17 cellular contexts compared by ENCODE assay signal in the genomic region with DNA sequence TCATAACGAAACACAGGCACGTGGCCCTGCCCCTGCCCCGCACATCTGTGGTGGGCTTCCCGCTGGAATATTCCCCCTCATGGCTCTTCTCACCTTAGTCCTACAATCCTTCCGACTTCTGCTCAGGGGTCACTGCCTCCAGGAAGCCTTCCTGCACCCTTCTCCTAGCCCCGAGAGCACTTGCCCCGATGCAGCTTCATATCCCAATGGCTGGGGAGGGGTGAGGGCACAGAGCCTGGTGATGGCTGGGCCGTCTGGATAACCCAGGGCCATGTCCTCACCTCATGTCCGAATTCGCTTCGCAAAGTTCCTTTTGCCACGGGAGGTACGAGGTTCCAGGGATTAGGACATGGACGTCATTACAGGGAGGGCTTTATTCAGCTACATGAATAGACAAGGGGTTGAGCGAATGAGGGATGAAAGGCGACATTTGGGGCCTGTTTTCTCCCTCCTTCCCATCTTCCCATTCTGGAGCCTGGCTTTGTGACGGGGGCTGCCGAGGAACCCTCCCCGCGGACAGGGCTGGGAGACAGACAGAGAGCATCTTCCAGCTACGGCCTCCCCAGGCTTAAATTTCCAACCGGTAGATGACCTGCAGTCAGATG. TPM values are rescaled to one million over a fixed set of nuclear protein-coding genes. Genes with fewer than 3 reads are reported as not detected.
"Had no signal": no experiment of that assay in that cellular context is flagged by ENCODE, and none has a peak within 500 bp of the region (broad histone marks: within the 10 kb centered on the region; RNA-seq: fewer than 3 reads in every experiment).

No MANE protein-coding gene starts in this region.

- H3K4me1 Mint-ChIP-seq: activated B cell treated with CpG ODN at 0.5 μM for 24 hours; activated naive CD4-positive, alpha-beta T cell treated with anti-CD3 and anti-CD28 coated beads, Interleukin-2, amount 50 U/mL, for 24 hours; stimulated activated memory B cell treated with anti-CD40 and anti-IgM and Interleukin-4, amounts not matched to agents 10 μg/mL and 1 μg/mL and 100 μg/mL, for 72 hours; T-helper 17 cell had no signal

- H3K36me3 Mint-ChIP-seq: activated naive CD4-positive, alpha-beta T cell treated with anti-CD3 and anti-CD28 coated beads, Interleukin-2, amount 50 U/mL, for 24 hours; stimulated activated memory B cell treated with anti-CD40 and anti-IgM and Interleukin-4, amounts not matched to agents 10 μg/mL and 1 μg/mL and 100 μg/mL, for 72 hours; type B pancreatic cell had no signal

- H3K9me3 ChIP-seq: pancreas had no signal

- H3K27me3 ChIP-seq: pancreas had no signal

- H3K9me3 Mint-ChIP-seq: activated B cell treated with CpG ODN at 0.5 μM for 24 hours; activated naive CD4-positive, alpha-beta T cell treated with anti-CD3 and anti-CD28 coated beads, Interleukin-2, amount 50 U/mL, for 24 hours had no signal

- H3K4me1 ChIP-seq: breast epithelium, pancreas had no signal

- H3K36me3 ChIP-seq: breast epithelium, gastroesophageal sphincter, pancreas had no signal

- H3K27ac ChIP-seq: breast epithelium, epithelial cell of prostate, gastroesophageal sphincter, pancreas had no signal

- DNase-seq: anterior cingulate cortex; effector CD4-positive, alpha-beta T cell; left ventricle myocardium superior; mesenchymal stem cell; small intestine had no signal

- H3K4me3 ChIP-seq: breast epithelium, gastroesophageal sphincter, pancreas had no signal

- H3K27ac Mint-ChIP-seq: activated B cell treated with CpG ODN at 0.5 μM for 24 hours; activated naive CD4-positive, alpha-beta T cell treated with anti-CD3 and anti-CD28 coated beads, Interleukin-2, amount 50 U/mL, for 24 hours; activated T-cell treated with anti-CD3 and anti-CD28 coated beads, Interleukin-2, amount 50 U/mL, for 24 hours; stimulated activated memory B cell treated with anti-CD40 and anti-IgM and Interleukin-4, amounts not matched to agents 10 μg/mL and 1 μg/mL and 100 μg/mL, for 72 hours; T-helper 17 cell; type B pancreatic cell had no signal

- H3K27me3 Mint-ChIP-seq: activated B cell treated with CpG ODN at 0.5 μM for 24 hours; activated naive CD4-positive, alpha-beta T cell treated with anti-CD3 and anti-CD28 coated beads, Interleukin-2, amount 50 U/mL, for 24 hours; activated T-cell treated with anti-CD3 and anti-CD28 coated beads, Interleukin-2, amount 50 U/mL, for 24 hours; stimulated activated memory B cell treated with anti-CD40 and anti-IgM and Interleukin-4, amounts not matched to agents 10 μg/mL and 1 μg/mL and 100 μg/mL, for 72 hours had no signal

- H3K4me3 Mint-ChIP-seq: activated B cell treated with CpG ODN at 0.5 μM for 24 hours; activated naive CD4-positive, alpha-beta T cell treated with anti-CD3 and anti-CD28 coated beads, Interleukin-2, amount 50 U/mL, for 24 hours; activated T-cell treated with anti-CD3 and anti-CD28 coated beads, Interleukin-2, amount 50 U/mL, for 24 hours; stimulated activated memory B cell treated with anti-CD40 and anti-IgM and Interleukin-4, amounts not matched to agents 10 μg/mL and 1 μg/mL and 100 μg/mL, for 72 hours; T-helper 17 cell; type B pancreatic cell had no signal

- ATAC-seq: gastroesophageal sphincter; left ventricle myocardium superior; pancreas; stimulated activated memory B cell treated with anti-CD40 and anti-IgM and Interleukin-4, amounts not matched to agents 10 μg/mL and 1 μg/mL and 100 μg/mL, for 72 hours; T-helper 17 cell had no signal

RNA-seq across cellular contexts. Expression of a gene that starts 35.5 kb away (rescaled TPM):
- total RNA-seq: activated B cell treated with CpG ODN at 0.5 μM for 24 hours, breast epithelium, gastroesophageal sphincter, kidney epithelial cell, left ventricle myocardium superior, pancreas, renal cortical epithelial cell, T-helper 17 cell had no signal
- polyA plus RNA-seq: pancreas, small intestine had no signal
